11 cellular contexts compared by ENCODE assay signal in genomic region chr21:33924766-33925100, GRCh38. TPM values are rescaled to one million over a fixed set of nuclear protein-coding genes. Genes with fewer than 3 reads are reported as not detected.
DNase-seq lines count a peak whose midpoint lies in the region; ATAC-seq and TF ChIP-seq lines count a peak whose summit lies in the region.
"Had no signal": no experiment of that assay in that cellular context is flagged by ENCODE, and none has a peak within 500 bp of the region (broad histone marks: within the 10 kb centered on the region; RNA-seq: fewer than 3 reads in every experiment).

No MANE protein-coding gene starts in this region.

- TF ChIP-seq EP300 in suprapubic skin (IDR thresholded peaks at IDR 0.05) = no peak

- no peak overlapping the region for H3K4me3 ChIP-seq in OCI-LY7 (ENCODE audit: low read depth, low read length, poor library complexity, severe bottlenecking)
- no peak overlapping the region for H3K4me3 ChIP-seq in suprapubic skin
- H3K4me3 ChIP-seq: upper lobe of right lung had no signal

- H3K4me1 ChIP-seq in OCI-LY7 (ENCODE audit: insufficient read depth, low read length, poor library complexity, severe bottlenecking) (peaks cover 15% of the 10 kb centered on the region), foreskin keratinocyte (no peaks in the 10 kb centered on the region), suprapubic skin (peaks cover 12% of the 10 kb centered on the region)

- no peak overlapping the region for H3K4me2 ChIP-seq in OCI-LY7 (ENCODE audit: low read length)

- H3K36me3 ChIP-seq in OCI-LY7 (ENCODE audit: insufficient read depth, low read length) = no peaks in the 10 kb centered on the region
- H3K36me3 ChIP-seq in suprapubic skin = no peaks in the 10 kb centered on the region
- H3K36me3 ChIP-seq: upper lobe of right lung, WERI-Rb-1 had no signal

- H3K79me2 ChIP-seq in OCI-LY7 (ENCODE audit: insufficient read depth, low read depth, low read length) = no peaks in the 10 kb centered on the region

- H3K27ac ChIP-seq in OCI-LY7 (ENCODE audit: low read depth, low read length, poor library complexity, severe bottlenecking) = no peak overlapping the region
- H3K27ac ChIP-seq in foreskin keratinocyte = no peak overlapping the region
- H3K27ac ChIP-seq in suprapubic skin = peak overlapping the region; percentile 11
- H3K27ac ChIP-seq: upper lobe of right lung, WERI-Rb-1 had no signal

- H2AFZ ChIP-seq in OCI-LY7 (ENCODE audit: low read length) = peak overlapping the region; percentile 73; the same call in 1 of the 2 replicates

- no peak for TF ChIP-seq CTCF in OCI-LY7 (conservative IDR thresholded peaks at IDR 0.05; ENCODE audit: low read length)
- no peak for TF ChIP-seq CTCF in foreskin keratinocyte (conservative IDR thresholded peaks at IDR 0.05)
- no peak for TF ChIP-seq CTCF in suprapubic skin (IDR thresholded peaks at IDR 0.05)

- BruUV-seq in OCI-LY7 (replicated peaks; lab: Mats Ljungman, UMichigan) = no TSS peak

- ATAC-seq in foreskin keratinocyte (peak; percentile 44), HG02840 (IDR thresholded peaks at IDR 0.05; ENCODE audit: low FRiP score, unreplicated experiment) (no peak)
- no peak for ATAC-seq in stimulated activated naive CD8-positive, alpha-beta T cell treated with anti-CD3 and anti-CD28 coated beads, Interleukin-15, Interleukin-2, amounts not matched to agents 100 U/mL and 50 U/mL, for 24 hours

- H4K20me1 ChIP-seq in OCI-LY7 (ENCODE audit: insufficient read depth, low read length) = no peaks in the 10 kb centered on the region

- TF ChIP-seq POLR2A in suprapubic skin (IDR thresholded peaks at IDR 0.05) = no peak

- H3K9me3 ChIP-seq in OCI-LY7 (ENCODE audit: low read length) = no peaks in the 10 kb centered on the region
- H3K9me3 ChIP-seq in suprapubic skin = no peaks in the 10 kb centered on the region
- H3K9me3 ChIP-seq: upper lobe of right lung had no signal

- CTCF ChIA-PET in OCI-LY7 (lab: Charles Lee; ENCODE audit: unreplicated experiment) = interaction anchor here (0.7 to 1.5 kb wide), 10 partner anchors 8 to 435 kb away, joined by 3 to 11 read pairs (median 3); no protein-coding TSS in a partner anchor

- H3K27me3 ChIP-seq in foreskin keratinocyte (peaks cover 4% of the 10 kb centered on the region), suprapubic skin (no peaks in the 10 kb centered on the region)
- H3K27me3 ChIP-seq: upper lobe of right lung had no signal

- H3K9me2 ChIP-seq in OCI-LY7 (ENCODE audit: insufficient read depth, low read length) = no peaks in the 10 kb centered on the region

- WGBS in suprapubic skin = 53% methylated on average over 3 of the region's 3 CpGs

- DNase-seq in NOMO-1 treated with DMSO at 0.1 percent for 48 hours (lab: John Stamatoyannopoulos, UW; ENCODE audit: unreplicated experiment) (peak; percentile 4), NOMO-1 treated with dmso at 0.1 percent for 144 hours (lab: John Stamatoyannopoulos, UW; ENCODE audit: unreplicated experiment) (no peak), OCI-LY7 (ENCODE audit: low spot score) (no peak), foreskin keratinocyte (peak in 1 of 2 donors; percentile 62), suprapubic skin (ENCODE audit: low spot score in 2 of 2) (peak in 1 of 2 donors; percentile 67), NCI-H774 (lab: John Stamatoyannopoulos, UW) (no peak)
- no peak for DNase-seq in stimulated activated naive CD8-positive, alpha-beta T cell treated with anti-CD3 and anti-CD28 coated beads, Interleukin-15, Interleukin-2, amounts not matched to agents 100 U/mL and 50 U/mL, for 24 hours
- DNase-seq: nephron progenitor cell, upper lobe of right lung had no signal

- intact Hi-C loops in OCI-LY7 (cut with micrococcal nuclease; ENCODE audit: unreplicated experiment) = loop anchor here (2.0 to 5.0 kb wide), 4 partner anchors 96 to 426 kb away; partner anchors contain the start of genes MRPS6 and SLC5A3

- POLR2A ChIA-PET in OCI-LY7 (lab: Charles Lee) = interaction anchor here (0.6 to 1.5 kb wide), 5 partner anchors 9 to 709 kb away, joined by 3 to 7 read pairs (median 3); no protein-coding TSS in a partner anchor

RNA-seq across cellular contexts. Expression of gene ATP5PO, which starts 9.1 kb away (rescaled TPM):
- total RNA-seq in OCI-LY7 (2014; rRNA removed; shearing (Covaris generic)) = 180 and 210 TPM in 2 replicates
- 206 and 227 TPM in 2 replicates for total RNA-seq in OCI-LY7 (2022)
- total RNA-seq in foreskin keratinocyte = 154 and 181 TPM in 2 replicates
- polyA plus RNA-seq in foreskin keratinocyte = 271 and 310 TPM in 2 replicates
- 100 to 1,000 TPM; 121 to 182 (median 159) TPM for total RNA-seq in suprapubic skin
